7 cellular contexts compared by ENCODE assay signal in genomic region chr16:74546112-74546511, GRCh38.
DNase-seq lines count a peak whose midpoint lies in the region; ATAC-seq and TF ChIP-seq lines count a peak whose summit lies in the region.
"Not testable (repeated sequence)": the region's sequence is repeated elsewhere in the genome, so short reads cannot be mapped to it uniquely, and the experiment has no call there.

No MANE protein-coding gene starts in this region.

- POLR2A ChIA-PET in A673 (lab: Charles Lee; ENCODE audit: low non-redundant PET); Caco-2 (lab: Charles Lee): not testable (repeated sequence)

- H2BK120ac ChIP-seq in H9 (ENCODE audit: low read depth, low read length, poor library complexity, severe bottlenecking), result not testable (repeated sequence)

- H3K79me2 ChIP-seq in H9 (ENCODE audit: insufficient read depth, low read length), result not testable (repeated sequence)

- H3K27ac Mint-ChIP-seq in Caco-2 (ENCODE audit: unreplicated experiment), result peak overlapping the region; percentile 42
- peak overlapping the region in 2 of 3 experiments; percentile 55 to 77; a peak in 1 of 7 replicates for H3K27ac Mint-ChIP-seq in H9
- peak overlapping the region; percentile 22 for H3K27ac Mint-ChIP-seq in activated T-cell treated with anti-CD3 and anti-CD28 coated beads, Interleukin-2, amount 50 U/mL, for 24 hours
- H3K27ac Mint-ChIP-seq in central memory CD8-positive, alpha-beta T cell (ENCODE audit: low read depth), result peak overlapping the region; percentile 49
- H3K27ac Mint-ChIP-seq in mesothelial cell of epicardium, result peak overlapping the region; percentile 34
- H3K27ac Mint-ChIP-seq in progenitor cell of endocrine pancreas, result peak overlapping the region; percentile 56

- intact Hi-C loops in A673 (cut with micrococcal nuclease; ENCODE audit: unreplicated experiment); Caco-2 (cut with micrococcal nuclease; ENCODE audit: unreplicated experiment): not testable (repeated sequence)

- not testable (repeated sequence) for H2BK5ac ChIP-seq in H9 (ENCODE audit: insufficient read length, low read length)

- H2AFZ ChIP-seq in H9 (ENCODE audit: low read length), result not testable (repeated sequence)

- H3K23ac ChIP-seq in H9 (ENCODE audit: insufficient read length, low read depth, low read length), result not testable (repeated sequence)

- H3K9me3 Mint-ChIP-seq in Caco-2 (ENCODE audit: unreplicated experiment); H9; activated T-cell treated with anti-CD3 and anti-CD28 coated beads, Interleukin-2, amount 50 U/mL, for 24 hours; central memory CD8-positive, alpha-beta T cell; mesothelial cell of epicardium; progenitor cell of endocrine pancreas (ENCODE audit: low read depth): not testable (repeated sequence)

- not testable (repeated sequence) for H3K4me2 ChIP-seq in H9 (ENCODE audit: insufficient read depth, insufficient read length, low read length)

- H3T11ph ChIP-seq in H9 (ENCODE audit: low read length), result not testable (repeated sequence)

- not testable (repeated sequence) for TF ChIP-seq CTCF in A673 (conservative IDR thresholded peaks at IDR 0.05; ENCODE audit: low read depth, low read length); Caco-2 (IDR thresholded peaks at IDR 0.05; ENCODE audit: insufficient read depth in 1 of 2, low read depth in 1 of 2, low read length in 1 of 2, severe bottlenecking in 1 of 2, unreplicated experiment in 1 of 2); mesothelial cell of epicardium (IDR thresholded peaks at IDR 0.05; ENCODE audit: unreplicated experiment); progenitor cell of endocrine pancreas (IDR thresholded peaks at IDR 0.05; ENCODE audit: unreplicated experiment)
- peak; percentile 27; the same call in 2 of the 3 replicates for TF ChIP-seq CTCF in H9 (conservative IDR thresholded peaks at IDR 0.05)

- not testable (repeated sequence) for H2BK20ac ChIP-seq in H9 (ENCODE audit: low read depth, low read length, poor library complexity, severe bottlenecking)

- H3K56ac ChIP-seq in H9 (ENCODE audit: insufficient read length, low read depth, low read length), result not testable (repeated sequence)

- H3K4me3 ChIP-seq in A673 (ENCODE audit: low read depth, low read length, poor library complexity, severe bottlenecking); Caco-2 (ENCODE audit: low read depth, low read length): not testable (repeated sequence)

- H3K27me3 ChIP-seq in A673 (replicated peaks; ENCODE audit: insufficient read depth, low read depth, low read length, poor library complexity); Caco-2 (replicated peaks; ENCODE audit: control insufficient read depth, insufficient read depth, low read length); H9 (ENCODE audit: insufficient read depth, low read length): not testable (repeated sequence)

- BruUV-seq in A673 (replicated peaks; lab: Mats Ljungman, UMichigan); Caco-2 (replicated peaks; lab: Mats Ljungman, UMichigan): not testable (repeated sequence)

- H3K14ac ChIP-seq in H9 (ENCODE audit: insufficient read depth, low read length), result not testable (repeated sequence)

- not testable (repeated sequence) for H3K9ac ChIP-seq in H9 (ENCODE audit: extremely low read depth, insufficient read length, low read length)

- H2BK15ac ChIP-seq in H9 (ENCODE audit: low read depth, low read length), result not testable (repeated sequence)

- ATAC-seq in central memory CD8-positive, alpha-beta T cell (replicated peaks; ENCODE audit: extremely low read depth, poor library complexity, severe bottlenecking), result not testable (repeated sequence)

- not testable (repeated sequence) for H4K91ac ChIP-seq in H9 (ENCODE audit: insufficient read length, low read depth, low read length)

- not testable (repeated sequence) for H4K5ac ChIP-seq in H9 (ENCODE audit: insufficient read length, low read depth, low read length)

- H2BK12ac ChIP-seq in H9 (ENCODE audit: insufficient read length, low read depth, low read length), result not testable (repeated sequence)

- not testable (repeated sequence) for H3K36me3 ChIP-seq in A673 (ENCODE audit: insufficient read depth, low read length, poor library complexity, severe bottlenecking); Caco-2 (ENCODE audit: control insufficient read depth, insufficient read depth, low read length)

- H3K23me2 ChIP-seq in H9 (ENCODE audit: insufficient read length, low read depth, low read length, poor library complexity, severe bottlenecking), result not testable (repeated sequence)

- CTCF ChIA-PET in A673 (lab: Charles Lee); Caco-2 (lab: Charles Lee): not testable (repeated sequence)

- H3K4ac ChIP-seq in H9 (ENCODE audit: low read depth, low read length), result not testable (repeated sequence)

- not testable (repeated sequence) for H4K20me1 ChIP-seq in H9 (ENCODE audit: control insufficient read depth, insufficient read depth, insufficient read length)

- not testable (repeated sequence) for H3K4me1 Mint-ChIP-seq in Caco-2 (ENCODE audit: low read depth, unreplicated experiment); central memory CD8-positive, alpha-beta T cell; progenitor cell of endocrine pancreas (ENCODE audit: low read depth)
- H3K4me1 Mint-ChIP-seq in H9, result peaks cover 15% of the 10 kb centered on the region in 2 experiments
- peaks cover 29% of the 10 kb centered on the region for H3K4me1 Mint-ChIP-seq in activated T-cell treated with anti-CD3 and anti-CD28 coated beads, Interleukin-2, amount 50 U/mL, for 24 hours (ENCODE audit: low read depth)
- peaks cover 11% of the 10 kb centered on the region for H3K4me1 Mint-ChIP-seq in mesothelial cell of epicardium

- not testable (repeated sequence) for H4K8ac ChIP-seq in H9 (replicated peaks; ENCODE audit: insufficient read length, low read depth, low read length)

- not testable (repeated sequence) for H3K27me3 Mint-ChIP-seq in Caco-2 (ENCODE audit: insufficient read depth, unreplicated experiment); H9 (ENCODE audit: low read depth); activated T-cell treated with anti-CD3 and anti-CD28 coated beads, Interleukin-2, amount 50 U/mL, for 24 hours; central memory CD8-positive, alpha-beta T cell; mesothelial cell of epicardium (ENCODE audit: low read depth); progenitor cell of endocrine pancreas

- no CpG with 5 or more reads among the region's 4 CpGs for WGBS in H9 (ENCODE audit: extremely low coverage, insufficient read length, low lambda C conversion rate)

- peak overlapping the region; percentile 99 for H3K27ac ChIP-seq in A673 (ENCODE audit: low read depth, low read length, poor library complexity, severe bottlenecking)
- H3K27ac ChIP-seq in H9 (ENCODE audit: insufficient read length, low read depth, low read length), result not testable (repeated sequence)

- H3K36me3 Mint-ChIP-seq in Caco-2 (ENCODE audit: insufficient read depth, unreplicated experiment); H9 (ENCODE audit: insufficient read depth in 1 of 3, low read depth in 3 of 3); activated T-cell treated with anti-CD3 and anti-CD28 coated beads, Interleukin-2, amount 50 U/mL, for 24 hours (ENCODE audit: low read depth); central memory CD8-positive, alpha-beta T cell (ENCODE audit: insufficient read depth); mesothelial cell of epicardium; progenitor cell of endocrine pancreas (ENCODE audit: insufficient read depth): not testable (repeated sequence)

- not testable (repeated sequence) for DNase-seq in A673 (ENCODE audit: low spot score); Caco-2; activated T-cell treated with anti-CD3 and anti-CD28 coated beads, Interleukin-2, amount 50 U/mL, for 24 hours; central memory CD8-positive, alpha-beta T cell (ENCODE audit: low spot score in 2 of 2); mesothelial cell of epicardium (ENCODE audit: low spot score in 2 of 2, unreplicated experiment in 2 of 2); progenitor cell of endocrine pancreas (ENCODE audit: low spot score, unreplicated experiment)
- peak; percentile 44 for DNase-seq in H9

- not testable (repeated sequence) for H3K4me3 Mint-ChIP-seq in Caco-2 (ENCODE audit: unreplicated experiment); H9; activated T-cell treated with anti-CD3 and anti-CD28 coated beads, Interleukin-2, amount 50 U/mL, for 24 hours; central memory CD8-positive, alpha-beta T cell; mesothelial cell of epicardium; progenitor cell of endocrine pancreas (ENCODE audit: low read depth)

- H3K79me1 ChIP-seq in H9 (ENCODE audit: insufficient read depth, low read depth, low read length, poor library complexity, severe bottlenecking), result not testable (repeated sequence)

- not testable (repeated sequence) for H2AK5ac ChIP-seq in H9 (ENCODE audit: insufficient read length, low read length)

- H3K4me1 ChIP-seq in A673 (ENCODE audit: insufficient read depth, low read length, poor library complexity, severe bottlenecking), result peaks cover 42% of the 10 kb centered on the region
- not testable (repeated sequence) for H3K4me1 ChIP-seq in Caco-2; H9 (ENCODE audit: insufficient read depth, low read length)

- not testable (repeated sequence) for H3K9me3 ChIP-seq in A673 (ENCODE audit: low read depth, low read length, poor library complexity, severe bottlenecking); Caco-2; H9 (ENCODE audit: control insufficient read depth, low read depth, low read length)

- not testable (repeated sequence) for H3K18ac ChIP-seq in H9 (ENCODE audit: insufficient read length, low read depth, low read length)
